ENCODE assay signal across 8 cellular contexts in the genomic region with DNA sequence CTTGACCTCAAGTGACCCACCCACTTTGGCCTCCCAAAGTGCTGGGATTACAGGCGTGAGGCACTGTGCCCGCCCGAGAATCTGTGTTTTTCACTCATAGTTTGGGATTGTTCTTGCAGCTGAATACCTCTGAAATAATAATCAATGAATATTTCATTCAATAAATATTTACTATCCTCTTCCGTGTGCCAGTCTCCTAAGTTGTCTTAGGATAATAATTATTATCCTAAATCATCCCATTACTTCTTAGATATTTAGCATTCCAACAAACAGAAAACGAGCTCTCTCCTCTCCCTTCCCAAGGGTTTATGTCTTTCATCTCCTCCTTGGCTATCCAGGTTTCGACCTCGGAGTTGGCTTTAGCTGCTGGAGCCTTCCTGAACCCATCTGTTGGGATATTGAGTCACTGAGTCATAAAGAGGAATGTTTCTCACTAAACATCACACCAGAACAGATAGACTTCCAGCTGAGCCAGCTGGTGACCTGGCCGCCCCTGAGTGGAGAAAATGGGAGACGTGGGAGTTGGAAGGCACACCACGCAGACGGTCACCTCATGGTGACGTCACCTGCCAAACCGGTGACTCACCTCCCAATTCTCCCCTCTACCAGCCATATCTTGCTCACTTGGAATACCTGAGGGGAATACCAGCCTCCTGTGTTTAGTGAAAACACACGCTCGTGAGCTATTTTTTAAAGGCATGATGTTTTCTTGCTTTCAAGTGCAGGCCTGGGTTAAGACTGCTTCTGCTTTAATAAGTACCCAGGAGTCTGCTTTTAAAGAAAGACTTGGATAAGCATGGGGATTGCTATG. TPM values are rescaled to one million over a fixed set of nuclear protein-coding genes. Genes with fewer than 3 reads are reported as not detected.
A peak's percentile ranks its signal among the peaks of the same experiment; 100 is the strongest.
DNase-seq lines count a peak whose midpoint lies in the region; ATAC-seq and TF ChIP-seq lines count a peak whose summit lies in the region.

No MANE protein-coding gene starts in this region.

- no peak overlapping the region for H3K4me2 ChIP-seq in mesenchymal stem cell (ENCODE audit: low read length, poor library complexity, severe bottlenecking)

- H3K18ac ChIP-seq in mesenchymal stem cell (ENCODE audit: low read depth in 1 of 2, low read length in 2 of 2): peak overlapping the region in 1 of 2 experiments; percentile 15

- peak overlapping the region in 1 of 2 experiments; percentile 26 for H2BK12ac ChIP-seq in mesenchymal stem cell (ENCODE audit: low read length in 2 of 2)

- peak overlapping the region; percentile 68 to 69 for H3K27ac ChIP-seq in breast epithelium
- H3K27ac ChIP-seq in mesenchymal stem cell (ENCODE audit: low read length, poor library complexity, severe bottlenecking): peak overlapping the region; percentile 94

- H4K91ac ChIP-seq in mesenchymal stem cell (ENCODE audit: low read length): no peak overlapping the region

- H3K23ac ChIP-seq in mesenchymal stem cell (ENCODE audit: low read length in 2 of 2): no peak overlapping the region

- peaks cover 2% of the 10 kb centered on the region for H3K79me1 ChIP-seq in mesenchymal stem cell (replicated peaks; ENCODE audit: low read length, poor library complexity, severe bottlenecking)

- no peak overlapping the region for H2BK15ac ChIP-seq in mesenchymal stem cell (ENCODE audit: low read depth, poor library complexity, severe bottlenecking)

- H3K36me3 ChIP-seq in breast epithelium (no peaks in the 10 kb centered on the region), mesenchymal stem cell (ENCODE audit: control insufficient read depth in 1 of 2, insufficient read depth in 2 of 2, low read depth in 1 of 2, low read length in 2 of 2) (no peaks in the 10 kb centered on the region)

- in situ Hi-C loops in ACHN (cut with HindIII; ENCODE audit: low pct_ligation_motif_present, low pct_unique_long_range_greater_than_20kb, low sequenced_read_pairs): no loop called here

- intact Hi-C loops in breast epithelium (cut with DNase I; ENCODE audit: low total_unique reads): no loop called here

- ATAC-seq in GM19328 (IDR thresholded peaks at IDR 0.05; ENCODE audit: unreplicated experiment): no peak
- ATAC-seq in GM21723 (IDR thresholded peaks at IDR 0.05; ENCODE audit: unreplicated experiment): no peak

- H3K9me3 ChIP-seq in breast epithelium (no peaks in the 10 kb centered on the region), mesenchymal stem cell (ENCODE audit: control insufficient read depth, low read length) (no peaks in the 10 kb centered on the region)

- peak overlapping the region; percentile 29 for H4K8ac ChIP-seq in mesenchymal stem cell (ENCODE audit: low read length)

- peak overlapping the region; percentile 59 for H2BK5ac ChIP-seq in mesenchymal stem cell (ENCODE audit: low read depth, low read length, poor library complexity, severe bottlenecking)

- peak overlapping the region; percentile 38 for H2BK120ac ChIP-seq in mesenchymal stem cell (ENCODE audit: low read depth, low read length)

- TF ChIP-seq CTCF in breast epithelium (IDR thresholded peaks at IDR 0.05): no peak

- H3K4ac ChIP-seq in mesenchymal stem cell (ENCODE audit: low read depth in 1 of 2, low read length in 2 of 2): peak overlapping the region in 1 of 2 experiments; percentile 72

- H3K4me1 ChIP-seq in breast epithelium (no peaks in the 10 kb centered on the region), mesenchymal stem cell (ENCODE audit: control insufficient read depth, insufficient read depth, low read depth, low read length) (peaks cover 17% of the 10 kb centered on the region)

- H3K4me3 ChIP-seq in breast epithelium (no peak overlapping the region), mesenchymal stem cell (ENCODE audit: insufficient read depth in 1 of 2, low read depth in 1 of 2, low read length in 2 of 2) (no peak overlapping the region)

- H2AK5ac ChIP-seq in mesenchymal stem cell (ENCODE audit: low read length, severe bottlenecking): no peak overlapping the region

- no peak overlapping the region for H2AFZ ChIP-seq in mesenchymal stem cell (ENCODE audit: low read depth, low read length)

- no peak for TF ChIP-seq POLR2A in breast epithelium (IDR thresholded peaks at IDR 0.05)

- H3K9ac ChIP-seq in mesenchymal stem cell (ENCODE audit: low read length): peak overlapping the region; percentile 82

- H3K27me3 ChIP-seq in breast epithelium (no peaks in the 10 kb centered on the region), mesenchymal stem cell (ENCODE audit: control insufficient read depth in 1 of 2, insufficient read depth in 1 of 2, low read length in 2 of 2) (no peaks in the 10 kb centered on the region)

- WGBS in mesenchymal stem cell: 5% methylated on average over 11 of the region's 15 CpGs

- DNase-seq in ACHN: peak; percentile 97
- peak; percentile 90 for DNase-seq in HK-2 (ENCODE audit: unreplicated experiment)
- DNase-seq in breast epithelium (ENCODE audit: low spot score in 2 of 2): peak in 1 of 2 donors; percentile 81
- peak; percentile 99 for DNase-seq in mesenchymal stem cell
- DNase-seq in UCSD-AML1 (lab: John Stamatoyannopoulos, UW; ENCODE audit: unreplicated experiment): no peak
- no peak for DNase-seq in superior temporal gyrus (ENCODE audit: extremely low spot score)

- no peak overlapping the region for H3K14ac ChIP-seq in mesenchymal stem cell (ENCODE audit: low read length in 2 of 2)

RNA-seq across cellular contexts. Expression of a gene that starts 43.9 kb away (rescaled TPM):
- 100 to 1,000 TPM in 2 of 3 donors, 10 to 100 TPM in 1; 13.8 to 177 (median 135) TPM for total RNA-seq in breast epithelium
- polyA plus RNA-seq in mesenchymal stem cell (2013, experiment 1 of 2): 88.3 TPM
- polyA plus RNA-seq in mesenchymal stem cell (2013, experiment 2 of 2): 79.7 TPM

Comparison
In these comparisons a context has a peak if more than half of its experiments do, and no peak if none do; other contexts are left out.
1. DNase-seq: peak in ACHN (single experiment), HK-2 (single experiment) and mesenchymal stem cell (single experiment); none in UCSD-AML1 (single experiment) and superior temporal gyrus (single experiment).